9 cellular contexts compared by ENCODE assay signal in the genomic region with DNA sequence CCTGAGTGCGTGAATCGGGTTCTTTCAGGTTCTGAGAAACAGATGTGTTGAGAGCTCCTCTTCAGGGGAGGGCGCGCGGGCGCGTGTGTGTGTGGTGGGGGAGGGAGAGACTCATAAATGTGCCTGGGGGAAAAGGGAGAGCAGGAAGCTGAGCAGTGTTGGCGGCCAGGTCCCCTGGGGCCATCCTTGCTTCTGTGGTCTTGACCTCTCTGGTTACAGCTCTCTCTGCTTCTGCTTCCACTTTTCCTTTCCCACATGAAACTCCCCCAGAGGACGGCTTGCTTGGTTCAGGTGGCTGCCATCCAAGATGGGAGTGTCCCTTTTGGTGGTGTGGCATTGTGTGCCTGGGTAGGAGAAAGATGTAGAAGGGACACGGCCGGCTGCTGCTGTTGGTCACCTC. TPM values are rescaled to one million over a fixed set of nuclear protein-coding genes. Genes with fewer than 3 reads are reported as not detected.
DNase-seq lines count a peak whose midpoint lies in the region; TF ChIP-seq lines count a peak whose summit lies in the region.
"Had no signal": no experiment of that assay in that cellular context is flagged by ENCODE, and none has a peak within 500 bp of the region (broad histone marks: within the 10 kb centered on the region; RNA-seq: fewer than 3 reads in every experiment).

No MANE protein-coding gene starts in this region.

- H3K4me1 ChIP-seq in adrenal gland (replicated peaks in 1 of 2) (peaks cover 19 to 45% of the 10 kb centered on the region in 2 donors), prostate gland (replicated peaks) (peaks cover 12% of the 10 kb centered on the region)

- no peak overlapping the region for H3K4me3 ChIP-seq in adrenal gland
- H3K4me3 ChIP-seq in prostate gland, result no peak overlapping the region
- no peak overlapping the region for H3K4me3 ChIP-seq in lower leg skin (ENCODE audit: low read depth, poor library complexity, severe bottlenecking)

- intact Hi-C loops in adrenal gland (cut with DNase I), result no loop called here
- intact Hi-C loops in prostate gland (cut with DNase I), result no loop called here
- intact Hi-C loops in lower leg skin (cut with DNase I; ENCODE audit: low total_unique reads), result no loop called here

- H3K27me3 ChIP-seq in adrenal gland (no peaks in the 10 kb centered on the region), prostate gland (replicated peaks; ENCODE audit: insufficient read depth) (no peaks in the 10 kb centered on the region)

- 56 to 71% (median 65%) methylated on average over 11 of the region's 11 CpGs for WGBS in adrenal gland, 4 donors
- 41% methylated on average over 11 of the region's 11 CpGs for WGBS in prostate gland
- 41 to 50% methylated on average over 11 of the region's 11 CpGs for WGBS in lower leg skin, 2 donors

- peak; percentile 55 for DNase-seq in GM04504 (ENCODE audit: low read depth)
- peak; percentile 39 for DNase-seq in NCI-H1092 (lab: John Stamatoyannopoulos, UW)
- peak in 4 of 7 donors; percentile 38 to 65 (median 48) for DNase-seq in adrenal gland
- DNase-seq in prostate gland (ENCODE audit: low spot score), result no peak
- no peak for DNase-seq in lower leg skin (ENCODE audit: low spot score in 2 of 2)
- DNase-seq in activated gamma-delta T cell (lab: John Stamatoyannopoulos, UW), result no peak
- no peak for DNase-seq in CD1c-positive myeloid dendritic cell (ENCODE audit: extremely low spot score)
- no peak for DNase-seq in NCI-H2227 (lab: John Stamatoyannopoulos, UW; ENCODE audit: unreplicated experiment)
- DNase-seq: effector CD4-positive, alpha-beta T cell had no signal

- H3K27ac ChIP-seq in adrenal gland, result peak overlapping the region in 1 of 5 donors; percentile 54
- H3K27ac ChIP-seq in prostate gland, result peak overlapping the region; percentile 45 to 61

- TF ChIP-seq POLR2A in adrenal gland (IDR thresholded peaks at IDR 0.05) (no peak), prostate gland (IDR thresholded peaks at IDR 0.05) (no peak), lower leg skin (IDR thresholded peaks at IDR 0.05) (no peak)

- no peak for TF ChIP-seq CTCF in adrenal gland (IDR thresholded peaks at IDR 0.05)
- TF ChIP-seq CTCF in prostate gland (IDR thresholded peaks at IDR 0.05), result no peak
- no peak for TF ChIP-seq CTCF in lower leg skin (IDR thresholded peaks at IDR 0.05)

- H3K36me3 ChIP-seq in adrenal gland (replicated peaks in 1 of 2) (peaks cover 0 to 64% of the 10 kb centered on the region in 2 donors), prostate gland (peaks cover 0 to 9% of the 10 kb centered on the region in 2 donors)

- H3K9me3 ChIP-seq in adrenal gland (replicated peaks in 1 of 3), result no peaks in the 10 kb centered on the region
- H3K9me3 ChIP-seq in prostate gland, result no peaks in the 10 kb centered on the region

RNA-seq across cellular contexts. Expression of gene ATG101, which starts 4.2 kb away (rescaled TPM):
- total RNA-seq in adrenal gland (10 to 100 TPM; 28.8 to 60.4 (median 38.6) TPM), prostate gland (10 to 100 TPM; 60.0 to 64.1 TPM), lower leg skin (10 to 100 TPM; 42.6 to 71.6 (median 55.2) TPM)
- polyA plus RNA-seq in adrenal gland, result 10 to 100 TPM; 20.9 to 28.6 (median 27.1) TPM

RNA-seq across cellular contexts. Expression of gene SMIM41, which starts 5.5 kb away (rescaled TPM):
- 1 to 10 TPM in 1 of 8 donors, under 1 TPM in 2, not detected in 5; 0.54 to 2.1 (median 0.83) TPM for total RNA-seq in adrenal gland
- polyA plus RNA-seq in adrenal gland, result under 1 TPM in 1 of 3 donors, not detected in 2; 0.10 TPM
- total RNA-seq in prostate gland, result 10 to 100 TPM in 1 of 2 donors, 1 to 10 TPM in 1; 7.5 to 30.2 TPM
- under 1 TPM in 1 of 4 donors, not detected in 3; 0.71 TPM for total RNA-seq in lower leg skin

RNA-seq across cellular contexts. Expression of gene NR4A1, which starts 22.8 kb away (rescaled TPM):
- total RNA-seq in adrenal gland (100 to 1,000 TPM in 5 of 8 donors, 10 to 100 TPM in 3; 49.5 to 854 (median 185) TPM), prostate gland (100 to 1,000 TPM in 1 of 2 donors, 10 to 100 TPM in 1; 85.1 to 125 TPM), lower leg skin (100 to 1,000 TPM in 2 of 4 donors, 10 to 100 TPM in 2; 28.7 to 121 (median 105) TPM)
- 100 to 1,000 TPM in 2 of 3 donors, 10 to 100 TPM in 1; 34.5 to 499 (median 282) TPM for polyA plus RNA-seq in adrenal gland

Comparison
In these comparisons a context has a peak if more than half of its experiments do, and no peak if none do; other contexts are left out.
1. DNase-seq: peak in GM04504 (single experiment), NCI-H1092 (single experiment) and adrenal gland (4 of 7); none in prostate gland (single experiment), lower leg skin (0 of 2), activated gamma-delta T cell (single experiment), CD1c-positive myeloid dendritic cell (single experiment) and NCI-H2227 (single experiment).